ENCODE assay signal across 19 cellular contexts in genomic region chr7:107754642-107755041, GRCh38. TPM values are rescaled to one million over a fixed set of nuclear protein-coding genes. Genes with fewer than 3 reads are reported as not detected.
DNase-seq lines count a peak whose midpoint lies in the region; ATAC-seq and TF ChIP-seq lines count a peak whose summit lies in the region.
"Had no signal": no experiment of that assay in that cellular context is flagged by ENCODE, and none has a peak within 500 bp of the region (broad histone marks: within the 10 kb centered on the region; RNA-seq: fewer than 3 reads in every experiment).

No MANE protein-coding gene starts in this region.

- H3K9me3 Mint-ChIP-seq in CD4-positive, CD25-positive, alpha-beta regulatory T cell = no peaks in the 10 kb centered on the region
- no peaks in the 10 kb centered on the region for H3K9me3 Mint-ChIP-seq in activated CD4-positive, alpha-beta memory T cell treated with anti-CD3 and anti-CD28 coated beads for 36 hours
- H3K9me3 Mint-ChIP-seq: IgD-negative memory B cell had no signal

- intact Hi-C loops in prostate gland (cut with DNase I) = no loop called here
- intact Hi-C loops in activated CD4-positive, alpha-beta memory T cell treated with anti-CD3 and anti-CD28 coated beads for 36 hours (cut with micrococcal nuclease) = no loop called here

- H3K27ac ChIP-seq in CD4-positive, CD25-positive, alpha-beta regulatory T cell (ENCODE audit: insufficient read depth, low read length, poor library complexity, severe bottlenecking) = peak overlapping the region; percentile 21
- H3K27ac ChIP-seq in gastroesophageal sphincter (peak overlapping the region in 3 of 4 donors; percentile 2 to 10 (median 3)), prostate gland (no peak overlapping the region)
- H3K27ac ChIP-seq: ascending aorta, ovary, PC-9, transverse colon had no signal

- POLR2A ChIA-PET in activated CD4-positive, alpha-beta memory T cell treated with anti-CD3 and anti-CD28 coated beads for 36 hours (lab: Charles Lee) = no interaction called here

- no peak overlapping the region for H3K4me3 Mint-ChIP-seq in CD4-positive, CD25-positive, alpha-beta regulatory T cell
- no peak overlapping the region for H3K4me3 Mint-ChIP-seq in activated CD4-positive, alpha-beta memory T cell treated with anti-CD3 and anti-CD28 coated beads for 36 hours
- H3K4me3 Mint-ChIP-seq: IgD-negative memory B cell had no signal

- H3K36me3 ChIP-seq in CD4-positive, CD25-positive, alpha-beta regulatory T cell (ENCODE audit: control insufficient read depth, insufficient read depth, low read length) = peaks cover 97% of the 10 kb centered on the region
- H3K36me3 ChIP-seq in gastroesophageal sphincter (peaks cover 4 to 97% of the 10 kb centered on the region in 2 donors), prostate gland (peaks cover 0 to 17% of the 10 kb centered on the region in 2 donors)
- H3K36me3 ChIP-seq: ovary had no signal

- no peak overlapping the region for H3K4me3 ChIP-seq in CD4-positive, CD25-positive, alpha-beta regulatory T cell (ENCODE audit: low read depth, low read length)
- no peak overlapping the region for H3K4me3 ChIP-seq in astrocyte of the cerebellum (ENCODE audit: low read depth, low read length)
- H3K4me3 ChIP-seq in gastroesophageal sphincter = no peak overlapping the region
- no peak overlapping the region for H3K4me3 ChIP-seq in prostate gland
- H3K4me3 ChIP-seq: ascending aorta, ovary, PC-9, transverse colon had no signal

- TF ChIP-seq POLR2A in gastroesophageal sphincter (IDR thresholded peaks at IDR 0.05) (no peak), prostate gland (IDR thresholded peaks at IDR 0.05) (no peak)

- in situ Hi-C loops in ACHN (cut with HindIII; ENCODE audit: low pct_ligation_motif_present, low pct_unique_long_range_greater_than_20kb, low sequenced_read_pairs) = loop anchor here (25.0 kb wide), 1 partner anchor 108 kb away; no protein-coding TSS in a partner anchor
- in situ Hi-C loops in astrocyte of the cerebellum (cut with HindIII; ENCODE audit: low sequenced_read_pairs) = no loop called here

- CTCF ChIA-PET in activated CD4-positive, alpha-beta memory T cell treated with anti-CD3 and anti-CD28 coated beads for 36 hours (lab: Charles Lee) = interaction anchor here (0.6 to 1.9 kb wide), 4 partner anchors 9 to 162 kb away, joined by 3 to 8 read pairs (median 4); no protein-coding TSS in a partner anchor

- no peaks in the 10 kb centered on the region for H3K27me3 ChIP-seq in CD4-positive, CD25-positive, alpha-beta regulatory T cell (ENCODE audit: control insufficient read depth, insufficient read depth, low read length)
- H3K27me3 ChIP-seq in gastroesophageal sphincter (no peaks in the 10 kb centered on the region), prostate gland (replicated peaks; ENCODE audit: insufficient read depth) (no peaks in the 10 kb centered on the region)
- H3K27me3 ChIP-seq: ascending aorta, ovary, transverse colon had no signal

- peaks cover 6% of the 10 kb centered on the region for H3K4me1 ChIP-seq in CD4-positive, CD25-positive, alpha-beta regulatory T cell (ENCODE audit: control insufficient read depth, insufficient read depth, low read length, poor library complexity, severe bottlenecking)
- H3K4me1 ChIP-seq in gastroesophageal sphincter (no peaks in the 10 kb centered on the region), prostate gland (replicated peaks) (no peaks in the 10 kb centered on the region)
- H3K4me1 ChIP-seq: ascending aorta, transverse colon had no signal

- TF ChIP-seq CTCF in astrocyte of the cerebellum (IDR thresholded peaks at IDR 0.05; ENCODE audit: low read depth, low read length, missing control alignments) (peak; percentile 25), gastroesophageal sphincter (IDR thresholded peaks at IDR 0.05) (no peak), prostate gland (IDR thresholded peaks at IDR 0.05) (no peak)

- 100% methylated on average over 1 to 2 of the region's 2 CpGs for WGBS in gastroesophageal sphincter (ENCODE audit: low coverage in 1 of 2), 2 donors
- WGBS in prostate gland = 99% methylated on average over 2 of the region's 2 CpGs

- peaks cover 25 to 45% (median 39%) of the 10 kb centered on the region in 4 donors for H3K4me1 Mint-ChIP-seq in CD4-positive, CD25-positive, alpha-beta regulatory T cell
- peaks cover 15% of the 10 kb centered on the region for H3K4me1 Mint-ChIP-seq in activated CD4-positive, alpha-beta memory T cell treated with anti-CD3 and anti-CD28 coated beads for 36 hours (ENCODE audit: low read depth)

- H3K27me3 Mint-ChIP-seq in CD4-positive, CD25-positive, alpha-beta regulatory T cell = no peaks in the 10 kb centered on the region
- H3K27me3 Mint-ChIP-seq in activated CD4-positive, alpha-beta memory T cell treated with anti-CD3 and anti-CD28 coated beads for 36 hours = no peaks in the 10 kb centered on the region
- H3K27me3 Mint-ChIP-seq: IgD-negative memory B cell had no signal

- peak; percentile 19 for DNase-seq in ACHN
- DNase-seq in CD4-positive, CD25-positive, alpha-beta regulatory T cell = no peak
- no peak for DNase-seq in astrocyte of the cerebellum (ENCODE audit: low read depth)
- no peak for DNase-seq in prostate gland (ENCODE audit: low spot score)
- no peak for DNase-seq in SKM-1 (lab: John Stamatoyannopoulos, UW; ENCODE audit: unreplicated experiment)
- DNase-seq in activated CD4-positive, alpha-beta memory T cell treated with anti-CD3 and anti-CD28 coated beads for 36 hours = no peak
- DNase-seq: activated gamma-delta T cell treated with Interleukin-2 at 50 U/mL for 16 hours, EL, foreskin fibroblast, NCI-H526 treated with DMSO at 0.1 percent for 48 hours, ovary, PC-9, small intestine, transverse colon had no signal

- H3K9me3 ChIP-seq in CD4-positive, CD25-positive, alpha-beta regulatory T cell (ENCODE audit: control insufficient read depth in 2 of 2, low read length in 2 of 2) = no peaks in the 10 kb centered on the region
- H3K9me3 ChIP-seq in gastroesophageal sphincter (no peaks in the 10 kb centered on the region), prostate gland (no peaks in the 10 kb centered on the region)
- H3K9me3 ChIP-seq: ascending aorta, ovary, transverse colon had no signal

- no peak for TF ChIP-seq EP300 in gastroesophageal sphincter (IDR thresholded peaks at IDR 0.05)

- H3K27ac Mint-ChIP-seq in CD4-positive, CD25-positive, alpha-beta regulatory T cell = peak overlapping the region in 2 of 3 donors; percentile 54 to 62
- no peak overlapping the region for H3K27ac Mint-ChIP-seq in activated CD4-positive, alpha-beta memory T cell treated with anti-CD3 and anti-CD28 coated beads for 36 hours
- H3K27ac Mint-ChIP-seq: IgD-negative memory B cell had no signal

- peaks cover 62% of the 10 kb centered on the region for H3K36me3 Mint-ChIP-seq in CD4-positive, CD25-positive, alpha-beta regulatory T cell
- peaks cover 55% of the 10 kb centered on the region for H3K36me3 Mint-ChIP-seq in activated CD4-positive, alpha-beta memory T cell treated with anti-CD3 and anti-CD28 coated beads for 36 hours

- ATAC-seq in CD4-positive, CD25-positive, alpha-beta regulatory T cell (ENCODE audit: low read depth in 2 of 2) = no peak
- ATAC-seq in gastroesophageal sphincter = no peak
- no peak for ATAC-seq in GM18870 (IDR thresholded peaks at IDR 0.05; ENCODE audit: unreplicated experiment)

RNA-seq across cellular contexts. Expression of gene CBLL1, which starts 10.7 kb away (rescaled TPM):
- 66.9 TPM for total RNA-seq in CD4-positive, CD25-positive, alpha-beta regulatory T cell
- polyA plus RNA-seq in CD4-positive, CD25-positive, alpha-beta regulatory T cell = 100 to 1,000 TPM; 127 to 150 (median 143) TPM
- total RNA-seq in gastroesophageal sphincter = 10 to 100 TPM; 42.8 to 65.8 (median 53.8) TPM
- 10 to 100 TPM; 35.3 to 49.2 TPM for total RNA-seq in prostate gland
- 10 to 100 TPM; 38.7 to 40.4 TPM for total RNA-seq in activated CD4-positive, alpha-beta memory T cell treated with anti-CD3 and anti-CD28 coated beads for 36 hours

RNA-seq across cellular contexts. Expression of gene SLC26A3, which starts 48.4 kb away (rescaled TPM):
- total RNA-seq in CD4-positive, CD25-positive, alpha-beta regulatory T cell = not detected
- polyA plus RNA-seq in CD4-positive, CD25-positive, alpha-beta regulatory T cell = under 1 TPM in 1 of 4 donors, not detected in 3; 0.26 TPM
- total RNA-seq in gastroesophageal sphincter (10 to 100 TPM in 2 of 4 donors, 1 to 10 TPM in 1, under 1 TPM in 1; 0.81 to 13.1 (median 8.6) TPM), prostate gland (1 to 10 TPM in 1 of 2 donors, under 1 TPM in 1; 0.91 to 3.3 TPM)
- total RNA-seq in activated CD4-positive, alpha-beta memory T cell treated with anti-CD3 and anti-CD28 coated beads for 36 hours = not detected
- total RNA-seq: activated CD8-positive, alpha-beta memory T cell treated with anti-CD3 and anti-CD28 coated beads for 36 hours; PC-9 had no signal
- polyA plus RNA-seq: IgD-negative memory B cell had no signal

Comparison
In these comparisons a context has a peak if more than half of its experiments do, and no peak if none do; other contexts are left out.
1. H3K27ac ChIP-seq: peak in CD4-positive, CD25-positive, alpha-beta regulatory T cell (single experiment) and gastroesophageal sphincter (3 of 4); none in prostate gland (0 of 2).